1 cellular context compared by ENCODE assay signal in genomic region chr2:68252407-68253210, GRCh38.
A peak's percentile ranks its signal among the peaks of the same experiment; 100 is the strongest.
TF ChIP-seq lines count a peak whose summit lies in the region.

Gene PPP3R1, minus strand, starts transcription at chr2:68252532. Its CDS starts 405 bp downstream, at chr2:68252127.

TF ChIP-seq in K562, 482 proteins besides CTCF, POLR2A, EP300 and RAD21 (continued from another document and continues in another):
- TF ChIP-seq MLLT1 (IDR thresholded peaks at IDR 0.05) (peak in 1 of 2 experiments; percentile 43; a peak in 1 of 4 replicates), PKNOX1 (IDR thresholded peaks at IDR 0.05) (0 out of 2 replicates have a peak, but pooled peaks have one; percentile 10), ZBED1 (IDR thresholded peaks at IDR 0.05) (no peak), ZNF121 (CRISPR knock-in tag; conservative IDR thresholded peaks at IDR 0.05) (no peak), ZNF717 (CRISPR knock-in tag; IDR thresholded peaks at IDR 0.05) (0 out of 2 replicates have a peak, but pooled peaks have one; percentile 42), CCAR2 (IDR thresholded peaks at IDR 0.05; ENCODE audit: low read depth, low read length) (no peak), ZFP36 (IDR thresholded peaks at IDR 0.05; ENCODE audit: low read depth, low read length, partially characterized antibody) (no peak), ZNF57 (CRISPR knock-in tag; IDR thresholded peaks at IDR 0.05) (no peak), CREB3 (tag; conservative IDR thresholded peaks at IDR 0.05; ENCODE audit: low read depth) (no peak), NKRF (IDR thresholded peaks at IDR 0.05; ENCODE audit: borderline replicate concordance) (peak; percentile 63), ZNF324 (CRISPR knock-in tag; IDR thresholded peaks at IDR 0.05) (no peak), ZFX (CRISPR knock-in tag; IDR thresholded peaks at IDR 0.05) (peak; percentile 55), KLF16 (IDR thresholded peaks at IDR 0.05) (no peak), ETS2 (tag; IDR thresholded peaks at IDR 0.05; ENCODE audit: borderline replicate concordance, poor library complexity, severe bottlenecking) (no peak), RAD51 (IDR thresholded peaks at IDR 0.05; ENCODE audit: borderline replicate concordance, low read depth) (peak; percentile 81), MCM3 (IDR thresholded peaks at IDR 0.05) (no peak), ILF3 (IDR thresholded peaks at IDR 0.05; ENCODE audit: borderline replicate concordance) (no peak), SNIP1 (IDR thresholded peaks at IDR 0.05; ENCODE audit: low read depth) (no peak), CBFA2T3 (IDR thresholded peaks at IDR 0.05) (no peak), ZNF764 (CRISPR knock-in tag; IDR thresholded peaks at IDR 0.05; ENCODE audit: low read depth) (no peak), ZNF212 (CRISPR knock-in tag; IDR thresholded peaks at IDR 0.05) (no peak), ZNF76 (CRISPR knock-in tag; IDR thresholded peaks at IDR 0.05; ENCODE audit: borderline replicate concordance) (no peak), BRF2 (IDR thresholded peaks at IDR 0.05; ENCODE audit: borderline replicate concordance, insufficient read depth, insufficient read length) (no peak), HMGXB4 (CRISPR knock-in tag; IDR thresholded peaks at IDR 0.05) (peak; percentile 54; the same call in 1 of the 2 replicates), EP400 (IDR thresholded peaks at IDR 0.05) (peak; percentile 80), UBTF (IDR thresholded peaks at IDR 0.05; ENCODE audit: borderline replicate concordance in 1 of 2, low read depth in 2 of 2, low read length in 2 of 2) (0 out of 4 replicates have a peak, but pooled peaks have one; percentile 20 to 21), NELFE (IDR thresholded peaks at IDR 0.05; ENCODE audit: insufficient read depth, insufficient read length) (no peak), PCBP2 (IDR thresholded peaks at IDR 0.05; ENCODE audit: low read depth, low read length, poor library complexity, severe bottlenecking) (no peak), ZNF778 (CRISPR knock-in tag; IDR thresholded peaks at IDR 0.05) (no peak), ZNF133 (CRISPR knock-in tag; IDR thresholded peaks at IDR 0.05) (no peak), CREB3L1 (IDR thresholded peaks at IDR 0.05; ENCODE audit: borderline replicate concordance, low read depth) (no peak), KAT7 (CRISPR knock-in tag; IDR thresholded peaks at IDR 0.05; ENCODE audit: borderline replicate concordance) (peak; percentile 62; the same call in 1 of the 2 replicates), KHSRP (IDR thresholded peaks at IDR 0.05) (no peak), PHF20 (IDR thresholded peaks at IDR 0.05; ENCODE audit: partially characterized antibody) (peak; percentile 53), ZNF639 (CRISPR knock-in tag; conservative IDR thresholded peaks at IDR 0.05 in 1 of 2, IDR thresholded peaks at IDR 0.05 in 1 of 2) (peak in 1 of 2 experiments; percentile 82; a peak in 2 of 4 replicates), BCLAF1 (IDR thresholded peaks at IDR 0.05; ENCODE audit: borderline replicate concordance in 1 of 2, control insufficient read depth in 1 of 2, low read depth in 2 of 2, low read length in 1 of 2) (no peak), AFF4 (CRISPR knock-in tag; IDR thresholded peaks at IDR 0.05) (no peak), ZNF75A (CRISPR knock-in tag; IDR thresholded peaks at IDR 0.05) (no peak), ZNF217 (CRISPR knock-in tag; IDR thresholded peaks at IDR 0.05) (no peak)
